8 cellular contexts compared by ENCODE assay signal in genomic region chr12:49538740-49539403, GRCh38. TPM values are rescaled to one million over a fixed set of nuclear protein-coding genes. Genes with fewer than 3 reads are reported as not detected.
DNase-seq lines count a peak whose midpoint lies in the region; ATAC-seq, FAIRE-seq and TF ChIP-seq lines count a peak whose summit lies in the region.

KCNH3 (plus strand) TSS chr12:49539030; CDS start chr12:49539417, 387 bp downstream.

- H3K27me3 Mint-ChIP-seq in IgD-negative memory B cell (peaks cover 13% of the 10 kb centered on the region), nephron progenitor cell (ENCODE audit: low read depth, poor library complexity) (peaks cover 95% of the 10 kb centered on the region)
- H3K27me3 Mint-ChIP-seq in activated T-helper 17 cell treated with anti-CD3 and anti-CD28 coated beads, Interleukin-2, amount 50 U/mL, for 72 hours, result peaks cover 8% of the 10 kb centered on the region

- peaks cover 12 to 22% (median 20%) of the 10 kb centered on the region in 3 donors for H3K4me1 Mint-ChIP-seq in IgD-negative memory B cell
- no peaks in the 10 kb centered on the region for H3K4me1 Mint-ChIP-seq in activated T-helper 17 cell treated with anti-CD3 and anti-CD28 coated beads, Interleukin-2, amount 50 U/mL, for 72 hours
- H3K4me1 Mint-ChIP-seq in nephron progenitor cell, result peaks cover 43% of the 10 kb centered on the region

- CTCF ChIA-PET in A549 (lab: Yijun Ruan, JAX), result interaction anchor here (0.9 to 9.1 kb wide), 18 partner anchors 11 to 207 kb away, joined by 3 to 63 read pairs (median 6); partner anchors contain the start of genes C1QL4 and DNAJC22

- H3K9me3 ChIP-seq in A549, result no peaks in the 10 kb centered on the region

- peak within 1 kb of the TSS; percentile 65 to 91 for H3K27ac ChIP-seq in A549

- H3K4me1 ChIP-seq in A549, result peaks cover 32% of the 10 kb centered on the region

- DNase-seq in A549 (ENCODE audit: low read depth in 1 of 2, low spot score in 1 of 2) (peak; percentile 71 to 88), RKO (ENCODE audit: low spot score) (peak; percentile 75), fibroblast of pulmonary artery (ENCODE audit: low read depth) (peak; percentile 58), nephron progenitor cell (peak; percentile 85)
- DNase-seq in stimulated activated naive CD4-positive, alpha-beta T cell treated with Interleukin-2 at 50 U/mL for 16 hours (lab: John Stamatoyannopoulos, UW), result peak; percentile 85

- no peak for TF ChIP-seq POLR2A in A549 (IDR thresholded peaks at IDR 0.05; ENCODE audit: low read length)

- FAIRE-seq in A549 (lab: Jason Lieb, UNC), result no peak

- under 1% methylated on average over 28 of the region's 90 CpGs for WGBS in A549 (ENCODE audit: missing lambda C conversion rate)

- peak within 1 kb of the TSS; percentile 76 to 94 (median 90) for H3K4me3 Mint-ChIP-seq in IgD-negative memory B cell
- peak within 1 kb of the TSS; percentile 64 for H3K4me3 Mint-ChIP-seq in activated T-helper 17 cell treated with anti-CD3 and anti-CD28 coated beads, Interleukin-2, amount 50 U/mL, for 72 hours
- H3K4me3 Mint-ChIP-seq in nephron progenitor cell, result peak within 1 kb of the TSS; percentile 71

- H3K9me3 Mint-ChIP-seq in IgD-negative memory B cell, result no peaks in the 10 kb centered on the region
- no peaks in the 10 kb centered on the region for H3K9me3 Mint-ChIP-seq in activated T-helper 17 cell treated with anti-CD3 and anti-CD28 coated beads, Interleukin-2, amount 50 U/mL, for 72 hours
- no peaks in the 10 kb centered on the region for H3K9me3 Mint-ChIP-seq in nephron progenitor cell

- peak within 1 kb of the TSS; percentile 92 for H3K4me2 ChIP-seq in A549

- TF ChIP-seq EP300 in A549 (IDR thresholded peaks at IDR 0.05), result no peak

- TF ChIP-seq CTCF in A549 (IDR thresholded peaks at IDR 0.05) (no peak), fibroblast of pulmonary artery (IDR thresholded peaks at IDR 0.05; ENCODE audit: low read length, missing control alignments) (no peak), nephron progenitor cell (IDR thresholded peaks at IDR 0.05) (no peak)

- ATAC-seq in A549 (peak; percentile 72 to 77), GM19035 (IDR thresholded peaks at IDR 0.05; ENCODE audit: unreplicated experiment) (peak; percentile 69)
- peak; percentile 84 for ATAC-seq in activated T-helper 17 cell treated with anti-CD3 and anti-CD28 coated beads, Interleukin-2, amount 50 U/mL, for 72 hours (replicated peaks)

- no peaks in the 10 kb centered on the region for H3K36me3 Mint-ChIP-seq in IgD-negative memory B cell
- H3K36me3 Mint-ChIP-seq in activated T-helper 17 cell treated with anti-CD3 and anti-CD28 coated beads, Interleukin-2, amount 50 U/mL, for 72 hours (ENCODE audit: low read depth), result no peaks in the 10 kb centered on the region
- no peaks in the 10 kb centered on the region for H3K36me3 Mint-ChIP-seq in nephron progenitor cell (ENCODE audit: low read depth)

- H3K27ac Mint-ChIP-seq in IgD-negative memory B cell (peak within 1 kb of the TSS in 2 of 3 donors; percentile 10 to 83), nephron progenitor cell (no peak within 1 kb of the TSS)
- H3K27ac Mint-ChIP-seq in activated T-helper 17 cell treated with anti-CD3 and anti-CD28 coated beads, Interleukin-2, amount 50 U/mL, for 72 hours, result no peak within 1 kb of the TSS

- peak within 1 kb of the TSS; percentile 76 for H3K4me3 ChIP-seq in A549
- H3K4me3 ChIP-seq in fibroblast of pulmonary artery (replicated peaks; ENCODE audit: low read depth, low read length), result peak within 1 kb of the TSS; percentile 37

- POLR2A ChIA-PET in A549 (lab: Yijun Ruan, JAX), result interaction anchor here (1.7 kb wide), 1 partner anchor 172 kb away, joined by 6 read pairs; the partner anchor contains the start of gene SPATS2

- TF ChIP-seq RAD21 in A549 (conservative IDR thresholded peaks at IDR 0.05 in 1 of 2, IDR thresholded peaks at IDR 0.05 in 1 of 2), result no peak

TF ChIP-seq in A549, 52 proteins besides CTCF, POLR2A, EP300 and RAD21:
- TF ChIP-seq JUN (IDR thresholded peaks at IDR 0.05) (peak in 1 of 2 experiments; percentile 52; a peak in 2 of 5 replicates), CHD2 (IDR thresholded peaks at IDR 0.05; ENCODE audit: low read length, partially characterized antibody) (no peak)

RNA-seq across cellular contexts. Expression of gene KCNH3, which starts in this region (rescaled TPM):
- 1.0 and 1.2 TPM in 2 replicates for polyA plus RNA-seq in A549 (2011; rRNA removed)
- polyA plus RNA-seq in A549 (2012; cell fraction: cytosol; rRNA removed), result 2.1 and 3.0 TPM in 2 replicates
- polyA plus RNA-seq in A549 (2012; cell fraction: nucleus; rRNA removed), result 7.1 and 12.6 TPM in 2 replicates
- polyA plus RNA-seq in A549 (2017; fragmentation: RNase III; extraction: RNeasy Plus Mini Kit Qiagen cat#74134 plus additional on column Dnase treatment), result 1.7 to 2.2 TPM (median 1.8 TPM) in 3 replicates
- 0.70 and 0.88 TPM in 2 replicates for polyA minus RNA-seq in A549 (2011; rRNA and poly(A)+ RNA removed)
- polyA plus RNA-seq in IgD-negative memory B cell, result 0.15 TPM
- total RNA-seq in activated T-helper 17 cell treated with anti-CD3 and anti-CD28 coated beads, Interleukin-2, amount 50 U/mL, for 72 hours, result 1 to 10 TPM; 1.1 to 1.3 TPM

Comparison
In these comparisons a context has a peak if more than half of its experiments do, and no peak if none do; other contexts are left out.
1. Peak in every context shown above with its lines: DNase-seq, ATAC-seq, H3K4me3 ChIP-seq and H3K27ac ChIP-seq.
2. H3K27ac Mint-ChIP-seq: peak in IgD-negative memory B cell (2 of 3); none in activated T-helper 17 cell treated with anti-CD3 and anti-CD28 coated beads, Interleukin-2, amount 50 U/mL, for 72 hours (single experiment) and nephron progenitor cell (single experiment).